In genomic region chr1:58812926-58813325, GRCh38 we compare ENCODE assay signal across 10 cellular contexts. TPM values are rescaled to one million over a fixed set of nuclear protein-coding genes. Genes with fewer than 3 reads are reported as not detected.
DNase-seq lines count a peak whose midpoint lies in the region; ATAC-seq, FAIRE-seq and TF ChIP-seq lines count a peak whose summit lies in the region.
"Had no signal": no experiment of that assay in that cellular context is flagged by ENCODE, and none has a peak within 500 bp of the region (broad histone marks: within the 10 kb centered on the region; RNA-seq: fewer than 3 reads in every experiment).

No MANE protein-coding gene starts in this region.

- TF ChIP-seq POLR2A in suprapubic skin (IDR thresholded peaks at IDR 0.05) (no peak), GM12892 (IDR thresholded peaks at IDR 0.05; ENCODE audit: low read depth, low read length) (no peak)

- H3K27me3 ChIP-seq in suprapubic skin (no peaks in the 10 kb centered on the region), hepatocyte (no peaks in the 10 kb centered on the region)

- H3K9me3 ChIP-seq in suprapubic skin (no peaks in the 10 kb centered on the region), hepatocyte (ENCODE audit: low read depth) (no peaks in the 10 kb centered on the region)
- H3K9me3 ChIP-seq: A549 had no signal

- H3K4me1 ChIP-seq in suprapubic skin (peaks cover 82% of the 10 kb centered on the region), hepatocyte (ENCODE audit: insufficient read depth) (peaks cover 41% of the 10 kb centered on the region)

- TF ChIP-seq EP300 in suprapubic skin (IDR thresholded peaks at IDR 0.05), result no peak

- H3K9me2 ChIP-seq in hepatocyte (replicated peaks; ENCODE audit: insufficient read depth), result no peaks in the 10 kb centered on the region

- peak overlapping the region; percentile 66 for H3K27ac Mint-ChIP-seq in activated T-helper 17 cell treated with anti-CD3 and anti-CD28 coated beads, Interleukin-2, amount 50 U/mL, for 72 hours
- H3K27ac Mint-ChIP-seq in immature natural killer cell, result peak overlapping the region; percentile 67 to 92 (median 86)

- peaks cover 24% of the 10 kb centered on the region for H3K4me1 Mint-ChIP-seq in activated T-helper 17 cell treated with anti-CD3 and anti-CD28 coated beads, Interleukin-2, amount 50 U/mL, for 72 hours
- peaks cover 42 to 53% of the 10 kb centered on the region in 2 donors for H3K4me1 Mint-ChIP-seq in immature natural killer cell

- H2AFZ ChIP-seq in hepatocyte, result no peak overlapping the region

- WGBS in suprapubic skin, result 56% methylated on average over 4 of the region's 4 CpGs
- 91% methylated on average over 4 of the region's 4 CpGs for WGBS in hepatocyte (ENCODE audit: low lambda C conversion rate, missing lambda C conversion rate)

- TF ChIP-seq CTCF in suprapubic skin (IDR thresholded peaks at IDR 0.05) (no peak), hepatocyte (IDR thresholded peaks at IDR 0.05; ENCODE audit: poor library complexity) (no peak)

- no peak overlapping the region for H3K4me3 ChIP-seq in suprapubic skin
- H3K4me3 ChIP-seq in hepatocyte, result no peak overlapping the region
- H3K4me3 ChIP-seq: A549 had no signal

- no peaks in the 10 kb centered on the region for H3K36me3 Mint-ChIP-seq in activated T-helper 17 cell treated with anti-CD3 and anti-CD28 coated beads, Interleukin-2, amount 50 U/mL, for 72 hours (ENCODE audit: low read depth)
- H3K36me3 Mint-ChIP-seq in immature natural killer cell, result peaks cover 0 to 1% (median 0%) of the 10 kb centered on the region in 3 donors

- no peaks in the 10 kb centered on the region for H3K27me3 Mint-ChIP-seq in activated T-helper 17 cell treated with anti-CD3 and anti-CD28 coated beads, Interleukin-2, amount 50 U/mL, for 72 hours
- H3K27me3 Mint-ChIP-seq in immature natural killer cell (ENCODE audit: low read depth in 3 of 3), result peaks cover 0 to 19% (median 5%) of the 10 kb centered on the region in 3 donors

- no peaks in the 10 kb centered on the region for H3K9me3 Mint-ChIP-seq in activated T-helper 17 cell treated with anti-CD3 and anti-CD28 coated beads, Interleukin-2, amount 50 U/mL, for 72 hours
- H3K9me3 Mint-ChIP-seq in immature natural killer cell, result no peaks in the 10 kb centered on the region

- peak; percentile 14 for DNase-seq in activated CD8-positive, alpha-beta memory T cell treated with anti-CD3 and anti-CD28 coated beads, Interleukin-2, amount 50 U/mL, for 1 hour (ENCODE audit: extremely low read depth)
- no peak for DNase-seq in activated CD8-positive, alpha-beta memory T cell treated with anti-CD3 and anti-CD28 coated beads for 24 hours
- DNase-seq in immature natural killer cell, result peak; percentile 63 to 68 (median 67)
- no peak for DNase-seq in suprapubic skin (ENCODE audit: low spot score in 2 of 2)
- no peak for DNase-seq in GM12892 (ENCODE audit: insufficient read length)
- no peak for DNase-seq in hepatocyte (ENCODE audit: low spot score)
- DNase-seq in NCI-H774 (lab: John Stamatoyannopoulos, UW), result no peak

- ATAC-seq in activated T-helper 17 cell treated with anti-CD3 and anti-CD28 coated beads, Interleukin-2, amount 50 U/mL, for 72 hours (replicated peaks), result peak; percentile 48
- ATAC-seq: A549, esophagus mucosa had no signal

- H3K4me2 ChIP-seq in hepatocyte, result no peak overlapping the region
- H3K4me2 ChIP-seq: A549 had no signal

- peak overlapping the region; percentile 87 for H3K4me3 Mint-ChIP-seq in activated T-helper 17 cell treated with anti-CD3 and anti-CD28 coated beads, Interleukin-2, amount 50 U/mL, for 72 hours
- peak overlapping the region; percentile 40 to 72 (median 58) for H3K4me3 Mint-ChIP-seq in immature natural killer cell

- no peak for FAIRE-seq in GM12892 (lab: Jason Lieb, UNC)
- FAIRE-seq: A549 had no signal

- no peaks in the 10 kb centered on the region for H3K79me2 ChIP-seq in hepatocyte

- H3K27ac ChIP-seq in suprapubic skin (peak overlapping the region; percentile 93), hepatocyte (no peak overlapping the region)

- no peaks in the 10 kb centered on the region for H4K20me1 ChIP-seq in hepatocyte (ENCODE audit: insufficient read depth, poor library complexity, severe bottlenecking)

- H3K36me3 ChIP-seq in suprapubic skin (no peaks in the 10 kb centered on the region), hepatocyte (replicated peaks; ENCODE audit: insufficient read depth, low read depth) (no peaks in the 10 kb centered on the region)

RNA-seq across cellular contexts. Expression of gene JUN, which starts 29.1 kb away (rescaled TPM):
- 10 to 100 TPM; 53.4 to 62.2 TPM for total RNA-seq in activated T-helper 17 cell treated with anti-CD3 and anti-CD28 coated beads, Interleukin-2, amount 50 U/mL, for 72 hours
- 10 to 100 TPM; 18.7 to 58.4 (median 18.9) TPM for polyA plus RNA-seq in immature natural killer cell
- 100 to 1,000 TPM; 137 to 458 (median 151) TPM for total RNA-seq in suprapubic skin
- polyA plus RNA-seq in GM12892 (2012; ENCODE audit: missing spikeins), result 5.2 TPM
- 289 and 351 TPM in 2 replicates for total RNA-seq in hepatocyte
- 170 and 189 TPM in 2 replicates for polyA plus RNA-seq in hepatocyte

Comparison
In these comparisons a context has a peak if more than half of its experiments do, and no peak if none do; other contexts are left out.
1. DNase-seq: peak in activated CD8-positive, alpha-beta memory T cell treated with anti-CD3 and anti-CD28 coated beads, Interleukin-2, amount 50 U/mL, for 1 hour (single experiment) and immature natural killer cell (3 of 3); none in activated CD8-positive, alpha-beta memory T cell treated with anti-CD3 and anti-CD28 coated beads for 24 hours (single experiment), suprapubic skin (0 of 2), GM12892 (single experiment), hepatocyte (single experiment) and NCI-H774 (single experiment).